ENCODE assay signal across 1 cellular context in the genomic region with DNA sequence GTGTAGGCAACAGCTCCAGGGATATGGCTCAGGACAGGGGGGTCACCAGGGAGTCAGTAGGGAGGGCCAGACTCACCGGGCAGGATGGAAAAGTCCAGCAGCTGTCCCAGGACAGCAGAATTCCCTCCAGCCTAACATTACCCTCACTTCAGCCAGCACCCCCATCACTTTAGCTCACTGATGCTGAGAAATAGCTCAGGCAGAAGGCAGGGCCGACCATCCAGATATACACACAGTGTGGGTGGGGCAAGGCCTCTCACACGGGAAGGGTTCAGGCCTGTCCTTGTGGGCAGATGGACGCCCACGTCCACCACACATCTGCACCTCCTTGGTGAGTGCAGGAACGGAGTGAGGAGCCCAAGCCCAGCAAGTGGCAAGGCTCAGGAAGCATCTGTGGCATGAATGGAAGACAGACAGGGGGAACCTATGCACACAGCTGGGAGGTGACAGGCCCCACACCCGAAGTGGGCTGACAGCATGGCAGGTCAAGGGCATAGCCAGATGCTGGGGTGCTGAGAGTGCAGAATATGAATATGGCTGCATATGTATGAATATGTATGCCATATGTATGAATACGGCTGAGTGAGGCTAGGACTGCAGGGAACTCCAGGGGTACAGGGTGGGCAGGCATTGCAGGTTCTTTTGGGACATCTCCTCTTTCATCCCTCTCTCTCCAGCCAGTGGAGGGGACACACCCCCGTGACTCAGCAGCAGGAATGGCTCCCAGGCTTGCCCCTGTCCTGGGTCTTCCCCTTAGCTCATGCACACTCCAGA.
TF ChIP-seq lines count a peak whose summit lies in the region.

No MANE protein-coding gene starts in this region.

TF ChIP-seq in H1, 55 proteins besides CTCF, POLR2A, EP300 and RAD21:
- TF ChIP-seq SP4 (IDR thresholded peaks at IDR 0.05; ENCODE audit: low read length) = no peak
- TF ChIP-seq, protein P1, sequence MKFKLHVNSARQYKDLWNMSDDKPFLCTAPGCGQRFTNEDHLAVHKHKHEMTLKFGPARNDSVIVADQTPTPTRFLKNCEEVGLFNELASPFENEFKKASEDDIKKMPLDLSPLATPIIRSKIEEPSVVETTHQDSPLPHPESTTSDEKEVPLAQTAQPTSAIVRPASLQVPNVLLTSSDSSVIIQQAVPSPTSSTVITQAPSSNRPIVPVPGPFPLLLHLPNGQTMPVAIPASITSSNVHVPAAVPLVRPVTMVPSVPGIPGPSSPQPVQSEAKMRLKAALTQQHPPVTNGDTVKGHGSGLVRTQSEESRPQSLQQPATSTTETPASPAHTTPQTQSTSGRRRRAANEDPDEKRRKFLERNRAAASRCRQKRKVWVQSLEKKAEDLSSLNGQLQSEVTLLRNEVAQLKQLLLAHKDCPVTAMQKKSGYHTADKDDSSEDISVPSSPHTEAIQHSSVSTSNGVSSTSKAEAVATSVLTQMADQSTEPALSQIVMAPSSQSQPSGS (IDR thresholded peaks at IDR 0.05; ENCODE audit: low read length) = no peak
- TF ChIP-seq EGR1 (IDR thresholded peaks at IDR 0.05; ENCODE audit: borderline replicate concordance, low read depth, low read length) = no peak
- TF ChIP-seq SIN3A (conservative IDR thresholded peaks at IDR 0.05 in 1 of 2, IDR thresholded peaks at IDR 0.05 in 1 of 2; ENCODE audit: low read depth in 1 of 2, low read length in 2 of 2) = no peak
- no peak for TF ChIP-seq CEBPB (IDR thresholded peaks at IDR 0.05; ENCODE audit: low read depth, low read length)
- no peak for TF ChIP-seq GABPA (IDR thresholded peaks at IDR 0.05; ENCODE audit: borderline replicate concordance, insufficient read depth, low read length)
- no peak for TF ChIP-seq BRCA1 (IDR thresholded peaks at IDR 0.05; ENCODE audit: low read depth, low read length)
- no peak for TF ChIP-seq TAF7 (optimal IDR thresholded peaks at IDR 0.05; ENCODE audit: borderline replicate concordance, low read depth, low read length)
- TF ChIP-seq NRF1 (IDR thresholded peaks at IDR 0.05; ENCODE audit: low read depth, low read length) = no peak
- no peak for TF ChIP-seq FOSL1 (IDR thresholded peaks at IDR 0.05; ENCODE audit: insufficient read depth, low read depth, low read length)
- no peak for TF ChIP-seq JUN (IDR thresholded peaks at IDR 0.05; ENCODE audit: low read depth, low read length)
- no peak for TF ChIP-seq KDM1A (IDR thresholded peaks at IDR 0.05; ENCODE audit: borderline replicate concordance, low read length)
- no peak for TF ChIP-seq EZH2 (IDR thresholded peaks at IDR 0.05; ENCODE audit: low read depth, low read length, severe bottlenecking)
- TF ChIP-seq HDAC2 (IDR thresholded peaks at IDR 0.05; ENCODE audit: borderline replicate concordance in 1 of 2, low read depth in 2 of 2, low read length in 2 of 2) = no peak
- no peak for TF ChIP-seq KDM4A (IDR thresholded peaks at IDR 0.05; ENCODE audit: low read depth, low read length, severe bottlenecking)
- TF ChIP-seq HDAC6 (IDR thresholded peaks at IDR 0.05; ENCODE audit: low read depth, low read length) = no peak
